ENCODE assay signal across 14 cellular contexts in genomic region chr2:98484121-98484557, GRCh38. TPM values are rescaled to one million over a fixed set of nuclear protein-coding genes. Genes with fewer than 3 reads are reported as not detected.
DNase-seq lines count a peak whose midpoint lies in the region; ATAC-seq and TF ChIP-seq lines count a peak whose summit lies in the region.
"Had no signal": no experiment of that assay in that cellular context is flagged by ENCODE, and none has a peak within 500 bp of the region (broad histone marks: within the 10 kb centered on the region; RNA-seq: fewer than 3 reads in every experiment).

No MANE protein-coding gene starts in this region.

- H3K36me3 ChIP-seq in effector memory CD4-positive, alpha-beta T cell (ENCODE audit: control insufficient read depth, insufficient read depth, low read length) = no peaks in the 10 kb centered on the region
- no peaks in the 10 kb centered on the region for H3K36me3 ChIP-seq in thyroid gland

- no peak overlapping the region for H3K4me3 Mint-ChIP-seq in stimulated activated memory B cell treated with anti-CD40 and anti-IgM and Interleukin-4, amounts not matched to agents 10 μg/mL and 1 μg/mL and 100 μg/mL, for 72 hours

- peaks cover 86% of the 10 kb centered on the region for H3K4me1 Mint-ChIP-seq in stimulated activated memory B cell treated with anti-CD40 and anti-IgM and Interleukin-4, amounts not matched to agents 10 μg/mL and 1 μg/mL and 100 μg/mL, for 72 hours

- WGBS in thyroid gland, 2 donors = 89 to 90% methylated on average over 5 of the region's 5 CpGs

- no peaks in the 10 kb centered on the region for H3K36me3 Mint-ChIP-seq in stimulated activated memory B cell treated with anti-CD40 and anti-IgM and Interleukin-4, amounts not matched to agents 10 μg/mL and 1 μg/mL and 100 μg/mL, for 72 hours

- no peaks in the 10 kb centered on the region for H3K27me3 Mint-ChIP-seq in stimulated activated memory B cell treated with anti-CD40 and anti-IgM and Interleukin-4, amounts not matched to agents 10 μg/mL and 1 μg/mL and 100 μg/mL, for 72 hours

- no peak overlapping the region for H3K4me3 ChIP-seq in effector memory CD4-positive, alpha-beta T cell (ENCODE audit: insufficient read depth, low read depth, low read length, poor library complexity, severe bottlenecking)
- H3K4me3 ChIP-seq in thyroid gland (replicated peaks in 1 of 3) = no peak overlapping the region

- no peak for TF ChIP-seq CTCF in thyroid gland (IDR thresholded peaks at IDR 0.05)

- peak overlapping the region; percentile 47 for H3K27ac ChIP-seq in effector memory CD4-positive, alpha-beta T cell (ENCODE audit: insufficient read depth, low read length, poor library complexity, severe bottlenecking)
- H3K27ac ChIP-seq in thyroid gland = no peak overlapping the region

- peaks cover 92% of the 10 kb centered on the region for H3K4me1 ChIP-seq in effector memory CD4-positive, alpha-beta T cell (ENCODE audit: control insufficient read depth, insufficient read depth, low read length, poor library complexity, severe bottlenecking)
- peaks cover 8 to 27% of the 10 kb centered on the region in 2 donors for H3K4me1 ChIP-seq in thyroid gland

- peak overlapping the region; percentile 81 for H3K27ac Mint-ChIP-seq in stimulated activated memory B cell treated with anti-CD40 and anti-IgM and Interleukin-4, amounts not matched to agents 10 μg/mL and 1 μg/mL and 100 μg/mL, for 72 hours

- DNase-seq in activated T-cell treated with anti-CD3 and anti-CD28 coated beads, Interleukin-2, amount 50 U/mL, for 1 hour = peak; percentile 10
- no peak for DNase-seq in activated T-cell treated with anti-CD3 and anti-CD28 coated beads for 4 hours
- DNase-seq in SW480 (ENCODE audit: low spot score) = peak; percentile 42
- no peak for DNase-seq in effector memory CD4-positive, alpha-beta T cell
- DNase-seq in thyroid gland = no peak
- DNase-seq in amygdala (lab: John Stamatoyannopoulos, UW) = no peak
- DNase-seq in HK-2 (ENCODE audit: unreplicated experiment) = no peak
- DNase-seq: activated CD4-positive, alpha-beta T cell treated with anti-CD3 and anti-CD28 coated beads for 1 hour; dermis blood vessel endothelial cell; H7; NCI-H1092 treated with DMSO at 0.1 percent for 48 hours; NCI-H226; stimulated activated CD4-positive, alpha-beta T cell treated with anti-CD3 and anti-CD28 coated beads, Interleukin-15, amount 100 ng/mL, for 24 hours had no signal

- no peaks in the 10 kb centered on the region for H3K9me3 ChIP-seq in effector memory CD4-positive, alpha-beta T cell (ENCODE audit: control insufficient read depth, low read length)
- H3K9me3 ChIP-seq in thyroid gland = no peaks in the 10 kb centered on the region

- no peak for ATAC-seq in stimulated activated memory B cell treated with anti-CD40 and anti-IgM and Interleukin-4, amounts not matched to agents 10 μg/mL and 1 μg/mL and 100 μg/mL, for 72 hours

- TF ChIP-seq POLR2A in thyroid gland (IDR thresholded peaks at IDR 0.05) = no peak

- intact Hi-C loops in thyroid gland (cut with DNase I) = no loop called here

- H3K9me3 Mint-ChIP-seq in stimulated activated memory B cell treated with anti-CD40 and anti-IgM and Interleukin-4, amounts not matched to agents 10 μg/mL and 1 μg/mL and 100 μg/mL, for 72 hours = no peaks in the 10 kb centered on the region

- no peaks in the 10 kb centered on the region for H3K27me3 ChIP-seq in effector memory CD4-positive, alpha-beta T cell (replicated peaks; ENCODE audit: control insufficient read depth, insufficient read depth, low read length, poor library complexity, severe bottlenecking)
- no peaks in the 10 kb centered on the region for H3K27me3 ChIP-seq in thyroid gland

RNA-seq across cellular contexts. Expression of gene INPP4A, which starts 39.5 kb away (rescaled TPM):
- total RNA-seq in thyroid gland = 10 to 100 TPM; 18.9 to 24.9 (median 23.8) TPM

Comparison
In these comparisons a context has a peak if more than half of its experiments do, and no peak if none do; other contexts are left out.
1. DNase-seq: peak in activated T-cell treated with anti-CD3 and anti-CD28 coated beads, Interleukin-2, amount 50 U/mL, for 1 hour (single experiment) and SW480 (single experiment); none in activated T-cell treated with anti-CD3 and anti-CD28 coated beads for 4 hours (single experiment), effector memory CD4-positive, alpha-beta T cell (0 of 3), thyroid gland (0 of 2), amygdala (0 of 56) and HK-2 (single experiment).